ENCODE assay signal across 15 cellular contexts in genomic region chr3:126959144-126959920, GRCh38. TPM values are rescaled to one million over a fixed set of nuclear protein-coding genes. Genes with fewer than 3 reads are reported as not detected.
A peak's percentile ranks its signal among the peaks of the same experiment; 100 is the strongest.
DNase-seq lines count a peak whose midpoint lies in the region; ATAC-seq and TF ChIP-seq lines count a peak whose summit lies in the region.
"Had no signal": no experiment of that assay in that cellular context is flagged by ENCODE, and none has a peak within 500 bp of the region (broad histone marks: within the 10 kb centered on the region; RNA-seq: fewer than 3 reads in every experiment).

No MANE protein-coding gene starts in this region.

- H2AFZ ChIP-seq in IMR-90 (replicated peaks; ENCODE audit: low read length, poor library complexity), result no peak overlapping the region

- DNase-seq in NCI-H2171 treated with DMSO at 0.1 percent for 48 hours (lab: John Stamatoyannopoulos, UW) (peak; percentile 10), NCI-H2171 (lab: John Stamatoyannopoulos, UW) (no peak), IMR-90 (no peak), endodermal cell (no peak), sigmoid colon (peak; percentile 42), H7 (no peak)
- no peak for DNase-seq in CD8-positive, alpha-beta memory T cell
- no peak for DNase-seq in activated CD4-positive, alpha-beta T cell treated with anti-CD3 and anti-CD28 coated beads for 48 hours
- DNase-seq: activated gamma-delta T cell; AML-193; gastrocnemius medialis; NCI-H524 treated with DMSO at 0.1 percent for 48 hours; SHP77; stimulated activated CD4-positive, alpha-beta T cell treated with anti-CD3 and anti-CD28 coated beads, Interleukin-4, amount 100 ng/mL, for 24 hours had no signal

- H4K91ac ChIP-seq in IMR-90 (ENCODE audit: insufficient read depth, low read depth, low read length), result no peak overlapping the region; the same call in 1 of the 2 replicates

- H3K27me3 ChIP-seq in IMR-90 (ENCODE audit: control insufficient read depth, insufficient read depth, low read length), result no peaks in the 10 kb centered on the region
- H3K27me3 ChIP-seq in endodermal cell (ENCODE audit: control insufficient read depth, insufficient read depth, low read length, poor library complexity, severe bottlenecking), result no peaks in the 10 kb centered on the region
- no peaks in the 10 kb centered on the region for H3K27me3 ChIP-seq in sigmoid colon
- no peaks in the 10 kb centered on the region for H3K27me3 ChIP-seq in CD8-positive, alpha-beta memory T cell (ENCODE audit: insufficient read depth, low read length, poor library complexity, severe bottlenecking)
- H3K27me3 ChIP-seq in H7 (ENCODE audit: control insufficient read depth, insufficient read depth, low read length), result no peaks in the 10 kb centered on the region
- H3K27me3 ChIP-seq: gastrocnemius medialis had no signal

- no peaks in the 10 kb centered on the region for H3K36me3 Mint-ChIP-seq in endodermal cell (ENCODE audit: low read depth)
- peaks cover 0 to 9% (median 0%) of the 10 kb centered on the region in 3 donors for H3K36me3 Mint-ChIP-seq in CD8-positive, alpha-beta memory T cell

- no peak overlapping the region for H4K5ac ChIP-seq in IMR-90 (ENCODE audit: low read depth, low read length)

- dilution Hi-C loops in IMR-90 (cut with HindIII; ENCODE audit: low sequenced_read_pairs, unreplicated experiment), result no loop called here

- no peak for ATAC-seq in IMR-90 (ENCODE audit: low read depth)
- ATAC-seq: gastrocnemius medialis had no signal

- H3K56ac ChIP-seq in IMR-90 (ENCODE audit: extremely low read depth, insufficient read depth, low read length), result no peak overlapping the region

- TF ChIP-seq POLR2A in IMR-90 (IDR thresholded peaks at IDR 0.05; ENCODE audit: low read depth, low read length) (no peak), sigmoid colon (IDR thresholded peaks at IDR 0.05) (no peak)

- no peak overlapping the region for H2BK20ac ChIP-seq in IMR-90 (ENCODE audit: low read depth, low read length)

- no peak overlapping the region for H3K14ac ChIP-seq in IMR-90 (replicated peaks; ENCODE audit: low read depth, low read length)

- CTCF ChIA-PET in IMR-90 (lab: Yijun Ruan, JAX), result interaction anchor here (0.8 to 1.4 kb wide), 2 partner anchors 12 to 17 kb away, joined by 3 to 4 read pairs; no protein-coding TSS in a partner anchor
- CTCF ChIA-PET in CD8-positive, alpha-beta memory T cell (lab: Charles Lee), result no interaction called here

- in situ Hi-C loops in IMR-90 (cut with MboI; ENCODE audit: low sequenced_read_pairs), result no loop called here

- H3K4me2 ChIP-seq in IMR-90 (ENCODE audit: low read depth, low read length), result no peak overlapping the region

- H2BK5ac ChIP-seq in IMR-90 (ENCODE audit: low read depth, low read length, poor library complexity, severe bottlenecking), result no peak overlapping the region

- H3K9me3 ChIP-seq in IMR-90 (ENCODE audit: control insufficient read depth, insufficient read depth, low read length), result no peaks in the 10 kb centered on the region
- H3K9me3 ChIP-seq in endodermal cell (ENCODE audit: control insufficient read depth, low read length), result no peaks in the 10 kb centered on the region
- no peaks in the 10 kb centered on the region for H3K9me3 ChIP-seq in sigmoid colon
- no peaks in the 10 kb centered on the region for H3K9me3 ChIP-seq in CD8-positive, alpha-beta memory T cell (ENCODE audit: low read length)
- H3K9me3 ChIP-seq: gastrocnemius medialis had no signal

- no peak overlapping the region for H3K18ac ChIP-seq in IMR-90 (ENCODE audit: low read depth, low read length)

- H3K36me3 ChIP-seq in IMR-90 (ENCODE audit: control insufficient read depth, insufficient read depth, low read length) (no peaks in the 10 kb centered on the region), endodermal cell (ENCODE audit: control insufficient read depth, insufficient read depth, low read length) (no peaks in the 10 kb centered on the region), sigmoid colon (no peaks in the 10 kb centered on the region), H7 (replicated peaks; ENCODE audit: control insufficient read depth, insufficient read depth, low read length) (no peaks in the 10 kb centered on the region)
- no peaks in the 10 kb centered on the region for H3K36me3 ChIP-seq in CD8-positive, alpha-beta memory T cell (ENCODE audit: insufficient read depth, low read length)
- H3K36me3 ChIP-seq: gastrocnemius medialis had no signal

- H2BK15ac ChIP-seq in IMR-90 (ENCODE audit: low read depth, low read length), result no peak overlapping the region

- H2AK5ac ChIP-seq in IMR-90 (ENCODE audit: low read depth, low read length), result no peak overlapping the region

- no peak overlapping the region for H3K9ac ChIP-seq in IMR-90 (ENCODE audit: low read depth, low read length)
- H3K9ac ChIP-seq in endodermal cell (ENCODE audit: extremely low read depth, low read length, poor library complexity, severe bottlenecking), result no peak overlapping the region

- H2AK9ac ChIP-seq in IMR-90 (replicated peaks; ENCODE audit: low read depth, low read length, poor library complexity), result peak overlapping the region; percentile 47

- H3K4me1 ChIP-seq in IMR-90 (ENCODE audit: control insufficient read depth, insufficient read depth, low read length), result peaks cover 15% of the 10 kb centered on the region; the same call in 1 of the 2 replicates
- H3K4me1 ChIP-seq in endodermal cell (ENCODE audit: control insufficient read depth, insufficient read depth, low read length), result no peaks in the 10 kb centered on the region
- peaks cover 0 to 11% (median 2%) of the 10 kb centered on the region in 4 donors for H3K4me1 ChIP-seq in sigmoid colon
- no peaks in the 10 kb centered on the region for H3K4me1 ChIP-seq in CD8-positive, alpha-beta memory T cell (ENCODE audit: insufficient read depth, low read length)

- no peak overlapping the region for H3K4me3 Mint-ChIP-seq in endodermal cell
- H3K4me3 Mint-ChIP-seq in CD8-positive, alpha-beta memory T cell, result no peak overlapping the region

- TF ChIP-seq RAD21 in IMR-90 (IDR thresholded peaks at IDR 0.05; ENCODE audit: low read length), result no peak

- H3K4me3 ChIP-seq in IMR-90 (ENCODE audit: insufficient read depth, low read depth, low read length) (no peak overlapping the region), endodermal cell (ENCODE audit: low read length) (no peak overlapping the region), sigmoid colon (no peak overlapping the region), H7 (ENCODE audit: insufficient read depth, low read depth, low read length) (no peak overlapping the region)
- H3K4me3 ChIP-seq in CD8-positive, alpha-beta memory T cell (ENCODE audit: low read length), result no peak overlapping the region
- H3K4me3 ChIP-seq: gastrocnemius medialis had no signal

- 94% methylated on average over 2 of the region's 9 CpGs; no CpG with 5 or more reads in 1 of the 2 experiments for WGBS in IMR-90 (ENCODE audit: extremely low coverage in 2 of 2, insufficient read length in 1 of 2), 2 experiments
- 83 to 96% methylated on average over 3 to 9 of the region's 9 CpGs for WGBS in endodermal cell (ENCODE audit: insufficient coverage in 1 of 2, insufficient read length in 1 of 2), 2 experiments
- 85 to 86% methylated on average over 9 of the region's 9 CpGs for WGBS in sigmoid colon, 2 donors

- no peaks in the 10 kb centered on the region for H3K79me1 ChIP-seq in IMR-90 (ENCODE audit: low read depth in 1 of 2, low read length in 2 of 2)

- no peaks in the 10 kb centered on the region for H3K27me3 Mint-ChIP-seq in endodermal cell (ENCODE audit: insufficient read depth)
- H3K27me3 Mint-ChIP-seq in CD8-positive, alpha-beta memory T cell, result peaks cover 0 to 2% of the 10 kb centered on the region in 2 donors

- H4K20me1 ChIP-seq in IMR-90 (ENCODE audit: insufficient read depth, low read length), result no peaks in the 10 kb centered on the region

- H3K9me1 ChIP-seq in IMR-90 (ENCODE audit: insufficient read depth, low read length), result peaks cover 7% of the 10 kb centered on the region; the same call in 1 of the 2 replicates

- POLR2A ChIA-PET in IMR-90 (lab: Charles Lee; ENCODE audit: unreplicated experiment), result no interaction called here
- POLR2A ChIA-PET in CD8-positive, alpha-beta memory T cell (lab: Charles Lee), result no interaction called here

- peak overlapping the region; percentile 76 for H3K27ac Mint-ChIP-seq in endodermal cell
- no peak overlapping the region for H3K27ac Mint-ChIP-seq in CD8-positive, alpha-beta memory T cell

- H2BK120ac ChIP-seq in IMR-90 (ENCODE audit: low read depth, low read length), result peak overlapping the region; percentile 42; the same call in 1 of the 2 replicates

- no peak overlapping the region for H4K8ac ChIP-seq in IMR-90 (ENCODE audit: low read depth in 2 of 2, low read length in 2 of 2)

- peaks cover 14% of the 10 kb centered on the region for H3K4me1 Mint-ChIP-seq in endodermal cell
- H3K4me1 Mint-ChIP-seq in CD8-positive, alpha-beta memory T cell, result no peaks in the 10 kb centered on the region

- intact Hi-C loops in IMR-90 (cut with micrococcal nuclease), result no loop called here
- intact Hi-C loops in sigmoid colon (cut with DNase I), result no loop called here

- H3K27ac ChIP-seq in IMR-90 (ENCODE audit: insufficient read depth, low read length), result no peak overlapping the region
- H3K27ac ChIP-seq in endodermal cell (ENCODE audit: low read depth, low read length), result peak overlapping the region; percentile 68
- no peak overlapping the region for H3K27ac ChIP-seq in sigmoid colon
- no peak overlapping the region for H3K27ac ChIP-seq in CD8-positive, alpha-beta memory T cell (ENCODE audit: low read depth, low read length)
- H3K27ac ChIP-seq: 22Rv1 had no signal

- H3K4ac ChIP-seq in IMR-90 (ENCODE audit: low read depth, low read length), result peak overlapping the region; percentile 25; the same call in 1 of the 2 replicates

- H3K9me3 Mint-ChIP-seq in endodermal cell, result no peaks in the 10 kb centered on the region
- H3K9me3 Mint-ChIP-seq in CD8-positive, alpha-beta memory T cell, result no peaks in the 10 kb centered on the region

- no TSS peak for BruUV-seq in IMR-90 (replicated peaks; lab: Mats Ljungman, UMichigan)

- TF ChIP-seq EP300 in sigmoid colon (IDR thresholded peaks at IDR 0.05), result no peak

- TF ChIP-seq CTCF in IMR-90 (conservative IDR thresholded peaks at IDR 0.05; ENCODE audit: low read depth, low read length) (no peak), endodermal cell (conservative IDR thresholded peaks at IDR 0.05) (no peak), sigmoid colon (IDR thresholded peaks at IDR 0.05) (no peak)

- H3K23ac ChIP-seq in IMR-90 (ENCODE audit: low read depth, low read length), result no peak overlapping the region

TF ChIP-seq in IMR-90, 13 proteins besides CTCF, POLR2A, EP300 and RAD21 (continues in another document):
- no peak for TF ChIP-seq MXI1 (IDR thresholded peaks at IDR 0.05; ENCODE audit: borderline replicate concordance, low read depth, low read length)

RNA-seq across cellular contexts. Expression of gene PLXNA1, which starts 23.6 kb away (rescaled TPM):
- 13.6 and 14.4 TPM in 2 replicates for total RNA-seq in IMR-90 (2012; rRNA removed)
- 49.4 and 61.7 TPM in 2 replicates for polyA plus RNA-seq in IMR-90 (2012; rRNA removed)
- 25.5 and 52.4 TPM in 2 replicates for polyA plus RNA-seq in IMR-90 (2012; cell fraction: cytosol; rRNA removed)
- 88.7 and 218 TPM in 2 replicates for polyA plus RNA-seq in IMR-90 (2012; cell fraction: nucleus; rRNA removed; ENCODE audit: low replicate concordance)
- total RNA-seq in endodermal cell, result 10 to 100 TPM; 66.3 to 79.4 TPM
- polyA plus RNA-seq in endodermal cell (2013, experiment 1 of 2), result 64.5 TPM
- 61.1 TPM for polyA plus RNA-seq in endodermal cell (2013, experiment 2 of 2)
- 10 to 100 TPM in 2 of 4 donors, 1 to 10 TPM in 2; 7.5 to 29.6 (median 13.0) TPM for total RNA-seq in sigmoid colon
- polyA plus RNA-seq in sigmoid colon, result 10 to 100 TPM in 1 of 3 donors, 1 to 10 TPM in 1, under 1 TPM in 1; 0.60 to 15.3 (median 3.5) TPM
- total RNA-seq in CD8-positive, alpha-beta memory T cell, result 10 to 100 TPM; 14.4 to 15.9 TPM
- 1.0 TPM for polyA plus RNA-seq in CD8-positive, alpha-beta memory T cell
- total RNA-seq in H7 (2014; rRNA removed; shearing (Covaris generic)), result 41.9 and 42.7 TPM in 2 replicates

Comparison
In these comparisons a context has a peak if more than half of its experiments do, and no peak if none do; other contexts are left out.
1. DNase-seq: peak in NCI-H2171 treated with DMSO at 0.1 percent for 48 hours (single experiment) and sigmoid colon (single experiment); none in NCI-H2171 (single experiment), IMR-90 (single experiment), endodermal cell (single experiment), CD8-positive, alpha-beta memory T cell (0 of 5), H7 (single experiment) and activated CD4-positive, alpha-beta T cell treated with anti-CD3 and anti-CD28 coated beads for 48 hours (single experiment).